10 cellular contexts compared by ENCODE assay signal in genomic region chr1:91054780-91055481, GRCh38. TPM values are rescaled to one million over a fixed set of nuclear protein-coding genes. Genes with fewer than 3 reads are reported as not detected.
DNase-seq lines count a peak whose midpoint lies in the region; ATAC-seq and TF ChIP-seq lines count a peak whose summit lies in the region.
"Had no signal": no experiment of that assay in that cellular context is flagged by ENCODE, and none has a peak within 500 bp of the region (broad histone marks: within the 10 kb centered on the region; RNA-seq: fewer than 3 reads in every experiment).

No MANE protein-coding gene starts in this region.

- intact Hi-C loops in spleen (cut with DNase I; ENCODE audit: low total_unique reads), result no loop called here

- ATAC-seq in GM19043 (IDR thresholded peaks at IDR 0.05; ENCODE audit: low read depth, unreplicated experiment) (peak; percentile 82), HG02623 (IDR thresholded peaks at IDR 0.05; ENCODE audit: unreplicated experiment) (peak; percentile 78), HG03575 (IDR thresholded peaks at IDR 0.05; ENCODE audit: extremely low read depth, insufficient number of reproducible peaks, low FRiP score, unreplicated experiment) (peak; percentile 48)

- WGBS in spleen, 5 donors, result 65 to 74% (median 71%) methylated on average over 2 of the region's 2 CpGs

- peak overlapping the region in 5 of 8 donors; percentile 10 to 67 (median 43) for H3K27ac ChIP-seq in spleen
- H3K27ac ChIP-seq: RWPE1 had no signal

- no peak overlapping the region for H3K4me3 ChIP-seq in spleen

- peaks cover 7 to 47% (median 15%) of the 10 kb centered on the region in 6 donors for H3K4me1 ChIP-seq in spleen

- no peaks in the 10 kb centered on the region for H3K9me3 ChIP-seq in spleen

- no peaks in the 10 kb centered on the region for H3K36me3 ChIP-seq in spleen

- no peaks in the 10 kb centered on the region for H3K27me3 ChIP-seq in spleen (replicated peaks in 1 of 7)

- TF ChIP-seq CTCF in spleen (IDR thresholded peaks at IDR 0.05 in 8 of 11, conservative IDR thresholded peaks at IDR 0.05 in 3 of 11), result no peak

- in situ Hi-C loops in ACHN (cut with HindIII; ENCODE audit: low pct_ligation_motif_present, low pct_unique_long_range_greater_than_20kb, low sequenced_read_pairs), result no loop called here

- no peak for TF ChIP-seq POLR2A in spleen (IDR thresholded peaks at IDR 0.05)

- DNase-seq in spleen (no peak), ACHN (no peak), NCI-H1930 (lab: John Stamatoyannopoulos, UW) (no peak), cerebellar nuclear complex (lab: John Stamatoyannopoulos, UW) (no peak)
- DNase-seq: caudate nucleus; stimulated activated CD4-positive, alpha-beta T cell treated with anti-CD3 and anti-CD28 coated beads, Interleukin-2, amount 100 ng/mL, for 48 hours had no signal

RNA-seq across cellular contexts. Expression of gene ZNF644, which starts 33.1 kb away (rescaled TPM):
- total RNA-seq in spleen, result 10 to 100 TPM; 55.0 to 89.6 (median 83.1) TPM
- 10 to 100 TPM; 21.6 to 25.2 (median 22.4) TPM for polyA plus RNA-seq in spleen
